Comparison of ENCODE assay signal across 1 cellular context in genomic region chrX:4320436-4320947, GRCh38.
TF ChIP-seq lines count a peak whose summit lies in the region.

No MANE protein-coding gene starts in this region.

TF ChIP-seq in GM23338, 12 proteins besides CTCF, POLR2A, EP300 and RAD21:
- TF ChIP-seq, protein P1, sequence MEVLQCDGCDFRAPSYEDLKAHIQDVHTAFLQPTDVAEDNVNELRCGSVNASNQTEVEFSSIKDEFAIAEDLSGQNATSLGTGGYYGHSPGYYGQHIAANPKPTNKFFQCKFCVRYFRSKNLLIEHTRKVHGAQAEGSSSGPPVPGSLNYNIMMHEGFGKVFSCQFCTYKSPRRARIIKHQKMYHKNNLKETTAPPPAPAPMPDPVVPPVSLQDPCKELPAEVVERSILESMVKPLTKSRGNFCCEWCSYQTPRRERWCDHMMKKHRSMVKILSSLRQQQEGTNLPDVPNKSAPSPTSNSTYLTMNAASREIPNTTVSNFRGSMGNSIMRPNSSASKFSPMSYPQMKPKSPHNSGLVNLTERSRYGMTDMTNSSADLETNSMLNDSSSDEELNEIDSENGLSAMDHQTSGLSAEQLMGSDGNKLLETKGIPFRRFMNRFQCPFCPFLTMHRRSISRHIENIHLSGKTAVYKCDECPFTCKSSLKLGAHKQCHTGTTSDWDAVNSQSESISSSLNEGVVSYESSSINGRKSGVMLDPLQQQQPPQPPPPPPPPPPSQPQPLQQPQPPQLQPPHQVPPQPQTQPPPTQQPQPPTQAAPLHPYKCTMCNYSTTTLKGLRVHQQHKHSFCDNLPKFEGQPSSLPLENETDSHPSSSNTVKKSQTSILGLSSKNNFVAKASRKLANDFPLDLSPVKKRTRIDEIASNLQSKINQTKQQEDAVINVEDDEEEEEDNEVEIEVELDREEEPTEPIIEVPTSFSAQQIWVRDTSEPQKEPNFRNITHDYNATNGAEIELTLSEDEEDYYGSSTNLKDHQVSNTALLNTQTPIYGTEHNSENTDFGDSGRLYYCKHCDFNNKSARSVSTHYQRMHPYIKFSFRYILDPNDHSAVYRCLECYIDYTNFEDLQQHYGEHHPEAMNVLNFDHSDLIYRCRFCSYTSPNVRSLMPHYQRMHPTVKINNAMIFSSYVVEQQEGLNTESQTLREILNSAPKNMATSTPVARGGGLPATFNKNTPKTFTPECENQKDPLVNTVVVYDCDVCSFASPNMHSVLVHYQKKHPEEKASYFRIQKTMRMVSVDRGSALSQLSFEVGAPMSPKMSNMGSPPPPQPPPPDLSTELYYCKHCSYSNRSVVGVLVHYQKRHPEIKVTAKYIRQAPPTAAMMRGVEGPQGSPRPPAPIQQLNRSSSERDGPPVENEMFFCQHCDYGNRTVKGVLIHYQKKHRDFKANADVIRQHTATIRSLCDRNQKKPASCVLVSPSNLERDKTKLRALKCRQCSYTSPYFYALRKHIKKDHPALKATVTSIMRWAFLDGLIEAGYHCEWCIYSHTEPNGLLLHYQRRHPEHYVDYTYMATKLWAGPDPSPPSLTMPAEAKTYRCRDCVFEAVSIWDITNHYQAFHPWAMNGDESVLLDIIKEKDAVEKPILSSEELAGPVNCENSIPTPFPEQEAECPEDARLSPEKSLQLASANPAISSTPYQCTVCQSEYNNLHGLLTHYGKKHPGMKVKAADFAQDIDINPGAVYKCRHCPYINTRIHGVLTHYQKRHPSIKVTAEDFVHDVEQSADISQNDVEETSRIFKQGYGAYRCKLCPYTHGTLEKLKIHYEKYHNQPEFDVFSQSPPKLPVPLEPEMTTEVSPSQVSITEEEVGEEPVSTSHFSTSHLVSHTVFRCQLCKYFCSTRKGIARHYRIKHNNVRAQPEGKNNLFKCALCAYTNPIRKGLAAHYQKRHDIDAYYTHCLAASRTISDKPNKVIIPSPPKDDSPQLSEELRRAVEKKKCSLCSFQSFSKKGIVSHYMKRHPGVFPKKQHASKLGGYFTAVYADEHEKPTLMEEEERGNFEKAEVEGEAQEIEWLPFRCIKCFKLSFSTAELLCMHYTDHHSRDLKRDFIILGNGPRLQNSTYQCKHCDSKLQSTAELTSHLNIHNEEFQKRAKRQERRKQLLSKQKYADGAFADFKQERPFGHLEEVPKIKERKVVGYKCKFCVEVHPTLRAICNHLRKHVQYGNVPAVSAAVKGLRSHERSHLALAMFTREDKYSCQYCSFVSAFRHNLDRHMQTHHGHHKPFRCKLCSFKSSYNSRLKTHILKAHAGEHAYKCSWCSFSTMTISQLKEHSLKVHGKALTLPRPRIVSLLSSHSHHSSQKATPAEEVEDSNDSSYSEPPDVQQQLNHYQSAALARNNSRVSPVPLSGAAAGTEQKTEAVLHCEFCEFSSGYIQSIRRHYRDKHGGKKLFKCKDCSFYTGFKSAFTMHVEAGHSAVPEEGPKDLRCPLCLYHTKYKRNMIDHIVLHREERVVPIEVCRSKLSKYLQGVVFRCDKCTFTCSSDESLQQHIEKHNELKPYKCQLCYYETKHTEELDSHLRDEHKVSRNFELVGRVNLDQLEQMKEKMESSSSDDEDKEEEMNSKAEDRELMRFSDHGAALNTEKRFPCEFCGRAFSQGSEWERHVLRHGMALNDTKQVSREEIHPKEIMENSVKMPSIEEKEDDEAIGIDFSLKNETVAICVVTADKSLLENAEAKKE (CRISPR knock-in tag; IDR thresholded peaks at IDR 0.05), result no peak
TF ChIP-seq in GM23338: peak in this region for 0.
